ENCODE assay signal across 8 cellular contexts in the genomic region with DNA sequence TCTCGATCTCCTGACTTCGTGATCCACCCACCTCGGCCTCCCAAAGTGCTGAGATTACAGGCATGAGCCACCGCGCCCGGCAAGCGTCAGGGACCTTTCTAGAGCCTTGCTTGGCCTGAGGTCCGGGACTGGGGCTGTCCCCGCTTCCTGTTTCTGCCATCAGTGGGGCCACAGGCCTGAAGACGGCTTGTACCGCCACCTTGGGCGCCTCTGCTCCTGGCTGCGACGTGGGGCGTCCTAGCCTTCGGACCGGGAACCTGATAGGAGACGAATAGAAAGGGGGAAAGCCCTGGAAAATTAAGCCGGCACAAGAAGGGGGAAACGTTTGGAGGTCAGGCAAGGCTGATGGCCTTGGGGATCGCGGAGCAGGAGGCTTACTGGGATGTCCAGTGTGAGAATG. TPM values are rescaled to one million over a fixed set of nuclear protein-coding genes. Genes with fewer than 3 reads are reported as not detected.
DNase-seq lines count a peak whose midpoint lies in the region; ATAC-seq, FAIRE-seq and TF ChIP-seq lines count a peak whose summit lies in the region.

No MANE protein-coding gene starts in this region.

- no peaks in the 10 kb centered on the region for H3K36me3 ChIP-seq in gastroesophageal sphincter
- no peaks in the 10 kb centered on the region for H3K36me3 ChIP-seq in skeletal muscle satellite cell (ENCODE audit: insufficient read depth, low read length)

- H3K27me3 ChIP-seq in gastroesophageal sphincter (no peaks in the 10 kb centered on the region), skeletal muscle satellite cell (ENCODE audit: control insufficient read depth, insufficient read depth, low read length) (peaks cover 5% of the 10 kb centered on the region)

- FAIRE-seq in RCC 7860 (lab: Jason Lieb, UNC): no peak

- peaks cover 0 to 22% (median 4%) of the 10 kb centered on the region in 3 donors for H3K4me1 ChIP-seq in gastroesophageal sphincter
- H3K4me1 ChIP-seq in skeletal muscle satellite cell (ENCODE audit: control insufficient read depth, insufficient read depth, low read length): peaks cover 4% of the 10 kb centered on the region

- TF ChIP-seq POLR2A in gastroesophageal sphincter (IDR thresholded peaks at IDR 0.05): no peak

- 38% methylated on average over 6 of the region's 22 CpGs; no CpG with 5 or more reads in 1 of the 2 donors for WGBS in gastroesophageal sphincter (ENCODE audit: low coverage in 1 of 2), 2 donors

- H3K4me2 ChIP-seq in skeletal muscle satellite cell (ENCODE audit: low read length): peak overlapping the region; percentile 86

- no peak for TF ChIP-seq EP300 in gastroesophageal sphincter (IDR thresholded peaks at IDR 0.05)

- H3K9me3 ChIP-seq in gastroesophageal sphincter (no peaks in the 10 kb centered on the region), skeletal muscle satellite cell (replicated peaks; ENCODE audit: low read length) (no peaks in the 10 kb centered on the region)

- TF ChIP-seq CTCF in VCaP (conservative IDR thresholded peaks at IDR 0.05) (no peak), gastroesophageal sphincter (IDR thresholded peaks at IDR 0.05) (no peak)

- H3K27ac ChIP-seq in VCaP: peak overlapping the region; percentile 87
- H3K27ac ChIP-seq in gastroesophageal sphincter: peak overlapping the region in 3 of 4 donors; percentile 9 to 86 (median 84)

- DNase-seq in DMS114 treated with DMSO at 0.1 percent for 48 hours (lab: John Stamatoyannopoulos, UW; ENCODE audit: unreplicated experiment) (no peak), NCI-H1105 (lab: John Stamatoyannopoulos, UW) (no peak), RCC 7860 (ENCODE audit: low spot score) (no peak), NCI-H2171 (lab: John Stamatoyannopoulos, UW) (no peak)

- H3K4me3 ChIP-seq in gastroesophageal sphincter (peak overlapping the region; percentile 62 to 67), skeletal muscle satellite cell (ENCODE audit: low read length) (peak overlapping the region; percentile 86)

- ATAC-seq in GM19043 (IDR thresholded peaks at IDR 0.05; ENCODE audit: low read depth, unreplicated experiment) (peak; percentile 14), gastroesophageal sphincter (no peak)

- peak overlapping the region; percentile 70 for H3K9ac ChIP-seq in skeletal muscle satellite cell (ENCODE audit: low read depth, low read length)

RNA-seq across cellular contexts. Expression of a gene that starts 35.1 kb away (rescaled TPM):
- 10 to 100 TPM; 18.8 to 29.5 (median 23.2) TPM for total RNA-seq in gastroesophageal sphincter
- 22.3 and 26.9 TPM in 2 replicates for total RNA-seq in skeletal muscle satellite cell (2012; rRNA removed)
